Comparison of ENCODE assay signal across 32 cellular contexts in the genomic region with DNA sequence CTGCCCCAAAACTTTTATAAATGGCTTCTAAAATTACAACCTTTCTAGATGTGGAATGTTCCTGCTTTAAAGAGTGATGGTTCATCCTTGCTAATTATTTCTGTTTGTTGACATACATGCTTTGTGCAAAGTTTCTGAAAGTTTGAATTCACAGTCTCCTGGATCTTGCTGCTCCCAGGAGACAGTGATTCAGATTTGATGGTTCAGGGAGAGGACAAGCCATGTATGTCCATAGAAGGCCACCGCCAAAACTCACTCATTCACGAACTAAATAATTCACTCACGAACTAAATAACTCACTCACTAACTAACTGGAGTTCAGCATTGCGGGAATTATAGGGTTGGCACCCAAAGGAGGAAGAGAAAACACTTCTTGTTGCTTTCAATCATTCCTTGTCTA.
A peak's percentile ranks its signal among the peaks of the same experiment; 100 is the strongest.
DNase-seq lines count a peak whose midpoint lies in the region; ATAC-seq, FAIRE-seq and TF ChIP-seq lines count a peak whose summit lies in the region.
"Had no signal": no experiment of that assay in that cellular context is flagged by ENCODE, and none has a peak within 500 bp of the region (broad histone marks: within the 10 kb centered on the region; RNA-seq: fewer than 3 reads in every experiment).

No MANE protein-coding gene starts in this region.

- H4K20me1 ChIP-seq in GM23248 (ENCODE audit: insufficient read depth) (no peaks in the 10 kb centered on the region), astrocyte (ENCODE audit: insufficient read depth, low read length) (no peaks in the 10 kb centered on the region)

- FAIRE-seq in astrocyte (lab: Jason Lieb, UNC), result peak; percentile 13
- FAIRE-seq: frontal cortex, GM12878, small intestine had no signal

- DNase-seq in GM23248, result peak; percentile 7
- DNase-seq in astrocyte (ENCODE audit: low read depth), result no peak
- peak; percentile 44 for DNase-seq in kidney tubule cell (ENCODE audit: low spot score)
- no peak for DNase-seq in thoracic aorta (ENCODE audit: low spot score)
- no peak for DNase-seq in T-helper 9 cell
- no peak for DNase-seq in SKM-1 treated with dmso at 0.1 percent for 144 hours (lab: John Stamatoyannopoulos, UW; ENCODE audit: unreplicated experiment)
- DNase-seq: activated CD4-positive, alpha-beta T cell treated with anti-CD3 and anti-CD28 coated beads for 36 hours; activated effector memory CD4-positive, alpha-beta T cell treated with Interleukin-2 at 50 U/mL for 16 hours; activated naive CD8-positive, alpha-beta T cell treated with anti-CD3 and anti-CD28 coated beads for 36 hours; activated T-cell treated with anti-CD3 and anti-CD28 coated beads for 4 hours; effector memory CD4-positive, alpha-beta T cell; EL; GOT3; left colon; mesendoderm; NCI-H146; NCI-H446; NCI-H774; psoas muscle; small intestine; stimulated activated CD4-positive, alpha-beta T cell treated with anti-CD3 and anti-CD28 coated beads, Interleukin-1b, Interleukin-23, amount 100 ng/mL, for 48 hours; stimulated activated CD8-positive, alpha-beta memory T cell treated with anti-CD3 and anti-CD28 coated beads, Interleukin-4, amount 100 ng/mL, for 48 hours; T-helper 2 cell had no signal

- no peak overlapping the region for H3K4me3 Mint-ChIP-seq in astrocyte (ENCODE audit: unreplicated experiment)
- H3K4me3 Mint-ChIP-seq: activated CD4-positive, alpha-beta T cell treated with anti-CD3 and anti-CD28 coated beads for 36 hours; activated naive CD8-positive, alpha-beta T cell treated with anti-CD3 and anti-CD28 coated beads for 36 hours; brain; type B pancreatic cell had no signal

- H3K9me2 ChIP-seq in GM23248 (ENCODE audit: insufficient read depth), result no peaks in the 10 kb centered on the region

- H3K4me1 Mint-ChIP-seq in astrocyte (ENCODE audit: low read depth, unreplicated experiment), result peaks cover 10% of the 10 kb centered on the region
- H3K4me1 Mint-ChIP-seq: activated CD4-positive, alpha-beta T cell treated with anti-CD3 and anti-CD28 coated beads for 36 hours; activated naive CD8-positive, alpha-beta T cell treated with anti-CD3 and anti-CD28 coated beads for 36 hours had no signal

- H3K4me1 ChIP-seq in GM23248 (ENCODE audit: insufficient read depth) (peaks cover 17% of the 10 kb centered on the region), astrocyte (ENCODE audit: insufficient read depth, low read length) (peaks cover 12% of the 10 kb centered on the region), thoracic aorta (ENCODE audit: control insufficient read depth in 1 of 2, low read depth in 2 of 2) (peaks cover 23 to 53% of the 10 kb centered on the region in 2 donors)
- H3K4me1 ChIP-seq: psoas muscle had no signal

- H3K27me3 ChIP-seq in GM23248 (replicated peaks; ENCODE audit: insufficient read depth) (no peaks in the 10 kb centered on the region), astrocyte (ENCODE audit: insufficient read depth, low read length) (no peaks in the 10 kb centered on the region), thoracic aorta (replicated peaks; ENCODE audit: insufficient read depth) (no peaks in the 10 kb centered on the region)
- H3K27me3 ChIP-seq: hepatocyte had no signal

- no peak overlapping the region for H3K4me3 ChIP-seq in GM23248
- no peak overlapping the region for H3K4me3 ChIP-seq in astrocyte (ENCODE audit: insufficient read depth, low read depth, low read length)
- no peak overlapping the region for H3K4me3 ChIP-seq in thoracic aorta
- H3K4me3 ChIP-seq: GM12878, hepatocyte, psoas muscle, SK-N-MC had no signal

- H3F3A ChIP-seq in GM23248 (ENCODE audit: insufficient read depth), result peaks cover 13% of the 10 kb centered on the region

- H3K9me3 Mint-ChIP-seq in astrocyte (ENCODE audit: unreplicated experiment), result peaks cover 2% of the 10 kb centered on the region
- H3K9me3 Mint-ChIP-seq: activated naive CD8-positive, alpha-beta T cell treated with anti-CD3 and anti-CD28 coated beads for 36 hours; brain had no signal

- in situ Hi-C loops in GM23248 (cut with MboI), result no loop called here

- H2AFZ ChIP-seq in GM23248 (no peak overlapping the region), astrocyte (ENCODE audit: low read depth, low read length) (no peak overlapping the region)
- H2AFZ ChIP-seq: hepatocyte had no signal

- H3K9me3 ChIP-seq in GM23248 (ENCODE audit: low read depth) (no peaks in the 10 kb centered on the region), astrocyte (ENCODE audit: insufficient read depth, low read depth, low read length) (no peaks in the 10 kb centered on the region), thoracic aorta (no peaks in the 10 kb centered on the region)
- H3K9me3 ChIP-seq: psoas muscle had no signal

- H3K79me2 ChIP-seq in GM23248 (ENCODE audit: insufficient read depth), result no peaks in the 10 kb centered on the region
- H3K79me2 ChIP-seq in astrocyte (ENCODE audit: insufficient read depth, low read length), result no peaks in the 10 kb centered on the region
- H3K79me2 ChIP-seq: hepatocyte had no signal

- H3K27me3 Mint-ChIP-seq in astrocyte (ENCODE audit: low read depth, unreplicated experiment), result no peaks in the 10 kb centered on the region
- H3K27me3 Mint-ChIP-seq: activated CD4-positive, alpha-beta T cell treated with anti-CD3 and anti-CD28 coated beads for 36 hours had no signal

- no peaks in the 10 kb centered on the region for H3K36me3 Mint-ChIP-seq in astrocyte (ENCODE audit: low read depth, unreplicated experiment)
- H3K36me3 Mint-ChIP-seq: activated naive CD8-positive, alpha-beta T cell treated with anti-CD3 and anti-CD28 coated beads for 36 hours; brain had no signal

- H3K27ac Mint-ChIP-seq in astrocyte (ENCODE audit: unreplicated experiment), result no peak overlapping the region
- H3K27ac Mint-ChIP-seq: activated CD4-positive, alpha-beta T cell treated with anti-CD3 and anti-CD28 coated beads for 36 hours; activated naive CD8-positive, alpha-beta T cell treated with anti-CD3 and anti-CD28 coated beads for 36 hours; brain; type B pancreatic cell had no signal

- no peak overlapping the region for H3K9ac ChIP-seq in GM23248
- H3K9ac ChIP-seq in astrocyte (ENCODE audit: low read length), result no peak overlapping the region

- no peak for ATAC-seq in thoracic aorta (ENCODE audit: insufficient number of reproducible peaks, low FRiP score, low read depth)
- ATAC-seq in HG03354 (IDR thresholded peaks at IDR 0.05; ENCODE audit: poor library complexity, severe bottlenecking, unreplicated experiment), result no peak
- ATAC-seq: activated CD4-positive, alpha-beta T cell treated with anti-CD3 and anti-CD28 coated beads for 36 hours; GM12878; left colon; psoas muscle had no signal

- TF ChIP-seq CTCF in astrocyte (IDR thresholded peaks at IDR 0.05; ENCODE audit: insufficient read depth, low read depth, low read length) (no peak), thoracic aorta (IDR thresholded peaks at IDR 0.05) (no peak)

- 97 to 98% methylated on average over 4 of the region's 4 CpGs for WGBS in GM23248 (ENCODE audit: low coverage in 1 of 2, low lambda C conversion rate in 2 of 2, missing lambda C conversion rate in 2 of 2), 2 experiments

- H3K27ac ChIP-seq in GM23248, result no peak overlapping the region
- no peak overlapping the region for H3K27ac ChIP-seq in astrocyte (ENCODE audit: low read depth, low read length)
- H3K27ac ChIP-seq in thoracic aorta, result peak overlapping the region; percentile 67 to 71
- H3K27ac ChIP-seq: C4-2B, hepatocyte, psoas muscle, RWPE1, SK-N-MC had no signal

- H3K36me3 ChIP-seq in GM23248 (ENCODE audit: low read depth) (no peaks in the 10 kb centered on the region), astrocyte (ENCODE audit: insufficient read depth, low read length) (no peaks in the 10 kb centered on the region), thoracic aorta (no peaks in the 10 kb centered on the region)

- H3K4me2 ChIP-seq in GM23248 (ENCODE audit: unreplicated experiment) (no peak overlapping the region), astrocyte (ENCODE audit: low read length) (no peak overlapping the region)
- H3K4me2 ChIP-seq: hepatocyte had no signal

Comparison
In these comparisons a context has a peak if more than half of its experiments do, and no peak if none do; other contexts are left out.
1. DNase-seq: peak in GM23248 (single experiment) and kidney tubule cell (single experiment); none in astrocyte (single experiment), thoracic aorta (single experiment), T-helper 9 cell (single experiment) and SKM-1 treated with dmso at 0.1 percent for 144 hours (single experiment).
2. H3K27ac ChIP-seq: peak in thoracic aorta (2 of 2); none in GM23248 (single experiment) and astrocyte (single experiment).